In the genomic region with DNA sequence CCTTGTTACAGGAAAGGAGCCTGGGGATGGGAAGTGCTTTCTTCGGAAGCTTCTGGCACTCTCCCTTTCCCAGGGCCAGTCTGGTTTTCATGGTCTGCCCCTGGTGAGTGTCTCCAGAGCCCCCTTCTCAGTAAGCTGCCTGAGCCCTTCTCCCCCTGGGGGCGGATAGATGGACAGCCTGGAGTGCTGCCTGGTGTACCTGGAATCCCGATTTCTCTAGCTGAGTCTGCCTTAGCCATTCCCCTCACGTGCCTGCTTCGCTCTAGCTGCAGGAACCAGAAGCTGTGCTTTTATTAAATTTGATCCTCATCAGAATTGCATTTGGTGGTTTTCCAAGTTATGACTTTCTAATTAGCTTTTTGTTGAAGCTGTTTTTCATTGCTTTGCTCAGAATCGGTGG, we compare ENCODE assay signal across 1 cellular context.
TF ChIP-seq lines count a peak whose summit lies in the region.

No MANE protein-coding gene starts in this region.

TF ChIP-seq in SK-N-SH, 30 proteins besides CTCF, POLR2A, EP300 and RAD21 (continued from another document):
- no peak for TF ChIP-seq RXRA (IDR thresholded peaks at IDR 0.05; ENCODE audit: borderline replicate concordance, low read depth)
- TF ChIP-seq POLR2AphosphoS5 (IDR thresholded peaks at IDR 0.05; ENCODE audit: low read depth, low read length) = no peak
- no peak for TF ChIP-seq SMC3 (IDR thresholded peaks at IDR 0.05; ENCODE audit: low read depth, low read length)
- TF ChIP-seq, protein P1, sequence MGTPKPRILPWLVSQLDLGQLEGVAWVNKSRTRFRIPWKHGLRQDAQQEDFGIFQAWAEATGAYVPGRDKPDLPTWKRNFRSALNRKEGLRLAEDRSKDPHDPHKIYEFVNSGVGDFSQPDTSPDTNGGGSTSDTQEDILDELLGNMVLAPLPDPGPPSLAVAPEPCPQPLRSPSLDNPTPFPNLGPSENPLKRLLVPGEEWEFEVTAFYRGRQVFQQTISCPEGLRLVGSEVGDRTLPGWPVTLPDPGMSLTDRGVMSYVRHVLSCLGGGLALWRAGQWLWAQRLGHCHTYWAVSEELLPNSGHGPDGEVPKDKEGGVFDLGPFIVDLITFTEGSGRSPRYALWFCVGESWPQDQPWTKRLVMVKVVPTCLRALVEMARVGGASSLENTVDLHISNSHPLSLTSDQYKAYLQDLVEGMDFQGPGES (IDR thresholded peaks at IDR 0.05; ENCODE audit: low read depth, low read length) = no peak
- TF ChIP-seq, protein P2, sequence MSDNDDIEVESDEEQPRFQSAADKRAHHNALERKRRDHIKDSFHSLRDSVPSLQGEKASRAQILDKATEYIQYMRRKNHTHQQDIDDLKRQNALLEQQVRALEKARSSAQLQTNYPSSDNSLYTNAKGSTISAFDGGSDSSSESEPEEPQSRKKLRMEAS (IDR thresholded peaks at IDR 0.05; ENCODE audit: low read depth) = no peak
- TF ChIP-seq YY1 (IDR thresholded peaks at IDR 0.05; ENCODE audit: low read depth) = no peak
- TF ChIP-seq RFX5 (IDR thresholded peaks at IDR 0.05; ENCODE audit: low read length) = no peak
- TF ChIP-seq TEAD4 (IDR thresholded peaks at IDR 0.05; ENCODE audit: borderline replicate concordance, insufficient read depth) = no peak
- no peak for TF ChIP-seq EZH2phosphoT487 (IDR thresholded peaks at IDR 0.05; ENCODE audit: borderline replicate concordance, low read depth)
- TF ChIP-seq, protein P3, sequence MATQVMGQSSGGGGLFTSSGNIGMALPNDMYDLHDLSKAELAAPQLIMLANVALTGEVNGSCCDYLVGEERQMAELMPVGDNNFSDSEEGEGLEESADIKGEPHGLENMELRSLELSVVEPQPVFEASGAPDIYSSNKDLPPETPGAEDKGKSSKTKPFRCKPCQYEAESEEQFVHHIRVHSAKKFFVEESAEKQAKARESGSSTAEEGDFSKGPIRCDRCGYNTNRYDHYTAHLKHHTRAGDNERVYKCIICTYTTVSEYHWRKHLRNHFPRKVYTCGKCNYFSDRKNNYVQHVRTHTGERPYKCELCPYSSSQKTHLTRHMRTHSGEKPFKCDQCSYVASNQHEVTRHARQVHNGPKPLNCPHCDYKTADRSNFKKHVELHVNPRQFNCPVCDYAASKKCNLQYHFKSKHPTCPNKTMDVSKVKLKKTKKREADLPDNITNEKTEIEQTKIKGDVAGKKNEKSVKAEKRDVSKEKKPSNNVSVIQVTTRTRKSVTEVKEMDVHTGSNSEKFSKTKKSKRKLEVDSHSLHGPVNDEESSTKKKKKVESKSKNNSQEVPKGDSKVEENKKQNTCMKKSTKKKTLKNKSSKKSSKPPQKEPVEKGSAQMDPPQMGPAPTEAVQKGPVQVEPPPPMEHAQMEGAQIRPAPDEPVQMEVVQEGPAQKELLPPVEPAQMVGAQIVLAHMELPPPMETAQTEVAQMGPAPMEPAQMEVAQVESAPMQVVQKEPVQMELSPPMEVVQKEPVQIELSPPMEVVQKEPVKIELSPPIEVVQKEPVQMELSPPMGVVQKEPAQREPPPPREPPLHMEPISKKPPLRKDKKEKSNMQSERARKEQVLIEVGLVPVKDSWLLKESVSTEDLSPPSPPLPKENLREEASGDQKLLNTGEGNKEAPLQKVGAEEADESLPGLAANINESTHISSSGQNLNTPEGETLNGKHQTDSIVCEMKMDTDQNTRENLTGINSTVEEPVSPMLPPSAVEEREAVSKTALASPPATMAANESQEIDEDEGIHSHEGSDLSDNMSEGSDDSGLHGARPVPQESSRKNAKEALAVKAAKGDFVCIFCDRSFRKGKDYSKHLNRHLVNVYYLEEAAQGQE (IDR thresholded peaks at IDR 0.05; ENCODE audit: low read depth, low read length) = no peak
- peak; percentile 81 for TF ChIP-seq GATA2 (CRISPR knock-in tag; IDR thresholded peaks at IDR 0.05)
- TF ChIP-seq RCOR1 (IDR thresholded peaks at IDR 0.05; ENCODE audit: low read length) = peak; percentile 86; the same call in 1 of the 2 replicates
- peak; percentile 81; the same call in 1 of the 2 replicates for TF ChIP-seq MXI1 (IDR thresholded peaks at IDR 0.05; ENCODE audit: low read depth, low read length)
- TF ChIP-seq NRF1 (IDR thresholded peaks at IDR 0.05; ENCODE audit: low read depth, low read length) = no peak
- TF ChIP-seq NFIC (IDR thresholded peaks at IDR 0.05; ENCODE audit: borderline replicate concordance) = no peak
- TF ChIP-seq, protein P4, sequence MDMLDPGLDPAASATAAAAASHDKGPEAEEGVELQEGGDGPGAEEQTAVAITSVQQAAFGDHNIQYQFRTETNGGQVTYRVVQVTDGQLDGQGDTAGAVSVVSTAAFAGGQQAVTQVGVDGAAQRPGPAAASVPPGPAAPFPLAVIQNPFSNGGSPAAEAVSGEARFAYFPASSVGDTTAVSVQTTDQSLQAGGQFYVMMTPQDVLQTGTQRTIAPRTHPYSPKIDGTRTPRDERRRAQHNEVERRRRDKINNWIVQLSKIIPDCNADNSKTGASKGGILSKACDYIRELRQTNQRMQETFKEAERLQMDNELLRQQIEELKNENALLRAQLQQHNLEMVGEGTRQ (IDR thresholded peaks at IDR 0.05; ENCODE audit: borderline replicate concordance, low read depth, low read length) = peak; percentile 26; the same call in 1 of the 2 replicates
- TF ChIP-seq MEF2A (IDR thresholded peaks at IDR 0.05; ENCODE audit: borderline replicate concordance, low read depth) = no peak
- TF ChIP-seq CHD2 (IDR thresholded peaks at IDR 0.05; ENCODE audit: low read length, partially characterized antibody) = peak; percentile 41
- no peak for TF ChIP-seq FOXM1 (IDR thresholded peaks at IDR 0.05; ENCODE audit: low read depth)
- TF ChIP-seq FOXJ3 (CRISPR knock-in tag; IDR thresholded peaks at IDR 0.05) = peak; percentile 64
- TF ChIP-seq, protein P5, sequence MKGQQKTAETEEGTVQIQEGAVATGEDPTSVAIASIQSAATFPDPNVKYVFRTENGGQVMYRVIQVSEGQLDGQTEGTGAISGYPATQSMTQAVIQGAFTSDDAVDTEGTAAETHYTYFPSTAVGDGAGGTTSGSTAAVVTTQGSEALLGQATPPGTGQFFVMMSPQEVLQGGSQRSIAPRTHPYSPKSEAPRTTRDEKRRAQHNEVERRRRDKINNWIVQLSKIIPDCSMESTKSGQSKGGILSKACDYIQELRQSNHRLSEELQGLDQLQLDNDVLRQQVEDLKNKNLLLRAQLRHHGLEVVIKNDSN (IDR thresholded peaks at IDR 0.05; ENCODE audit: borderline replicate concordance, low read depth) = peak; percentile 27; the same call in 1 of the 2 replicates
- TF ChIP-seq FOSL2 (IDR thresholded peaks at IDR 0.05; ENCODE audit: borderline replicate concordance, low read depth) = no peak
- TF ChIP-seq GABPA (IDR thresholded peaks at IDR 0.05; ENCODE audit: low read depth) = no peak
- no peak for TF ChIP-seq ELF1 (IDR thresholded peaks at IDR 0.05)
- no peak for TF ChIP-seq TAF1 (IDR thresholded peaks at IDR 0.05; ENCODE audit: borderline replicate concordance, low read depth, low read length)
- TF ChIP-seq, protein P6, sequence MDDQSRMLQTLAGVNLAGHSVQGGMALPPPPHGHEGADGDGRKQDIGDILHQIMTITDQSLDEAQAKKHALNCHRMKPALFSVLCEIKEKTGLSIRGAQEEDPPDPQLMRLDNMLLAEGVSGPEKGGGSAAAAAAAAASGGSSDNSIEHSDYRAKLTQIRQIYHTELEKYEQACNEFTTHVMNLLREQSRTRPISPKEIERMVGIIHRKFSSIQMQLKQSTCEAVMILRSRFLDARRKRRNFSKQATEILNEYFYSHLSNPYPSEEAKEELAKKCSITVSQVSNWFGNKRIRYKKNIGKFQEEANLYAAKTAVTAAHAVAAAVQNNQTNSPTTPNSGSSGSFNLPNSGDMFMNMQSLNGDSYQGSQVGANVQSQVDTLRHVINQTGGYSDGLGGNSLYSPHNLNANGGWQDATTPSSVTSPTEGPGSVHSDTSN (IDR thresholded peaks at IDR 0.05) = no peak
